In genomic region chr6:72374172-72374571, GRCh38 we compare ENCODE assay signal across 35 cellular contexts.
"Had no signal": no experiment of that assay in that cellular context is flagged by ENCODE, and none has a peak within 500 bp of the region (broad histone marks: within the 10 kb centered on the region; RNA-seq: fewer than 3 reads in every experiment).

No MANE protein-coding gene starts in this region.

- H3K9me3 Mint-ChIP-seq: activated CD4-positive, alpha-beta memory T cell treated with anti-CD3 and anti-CD28 coated beads for 36 hours; activated CD4-positive, alpha-beta T cell treated with anti-CD3 and anti-CD28 coated beads, Interleukin-2, amount 10 ng/mL, durations not matched to agents 24 days and 14 days; activated naive CD4-positive, alpha-beta T cell treated with anti-CD3 and anti-CD28 coated beads for 36 hours; activated naive CD4-positive, alpha-beta T cell treated with anti-CD3 and anti-CD28 coated beads, Interleukin-2, amount 50 U/mL, for 24 hours; activated naive CD8-positive, alpha-beta T cell treated with anti-CD3 and anti-CD28 coated beads for 36 hours; activated naive CD8-positive, alpha-beta T cell treated with anti-CD3 and anti-CD28 coated beads, Interleukin-2, amount 50 U/mL, for 24 hours; activated T-helper 1 cell treated with anti-CD3 and anti-CD28 coated beads, Interleukin-12 subunit alpha, Interleukin-12 subunit beta, Interleukin-2, Interleukin-4 antibody, amounts not matched to agents 30 ng/mL and 10 ng/mL and 1 ng/mL, durations not matched to agents 14 hours and 24 hours and 36 hours; activated T-helper 2 cell treated with anti-CD3 and anti-CD28 coated beads, Interferon-gamma antibody, Interleukin-2, Interleukin-4, amounts not matched to agents 10 μg/mL and 5 μg/mL and 100 μg/mL, durations not matched to agents 14 hours and 24 hours and 36 hours; effector memory CD8-positive, alpha-beta T cell; T-helper 1 cell treated with Interleukin-12 subunit alpha and Interleukin-12 subunit beta and Interleukin-4 antibody, amounts not matched to agents 30 μg/mL and 1 μg/mL, for 36 hours had no signal

- H3K4me1 Mint-ChIP-seq: activated CD4-positive, alpha-beta T cell treated with anti-CD3 and anti-CD28 coated beads for 36 hours; activated CD4-positive, alpha-beta T cell treated with anti-CD3 and anti-CD28 coated beads, Interleukin-2, amount 10 ng/mL, durations not matched to agents 24 days and 14 days; activated CD8-positive, alpha-beta memory T cell treated with anti-CD3 and anti-CD28 coated beads, Interleukin-2, amount 10 ng/mL, durations not matched to agents 7 days and 5 days; activated naive CD4-positive, alpha-beta T cell treated with anti-CD3 and anti-CD28 coated beads, Interleukin-2, amount 50 U/mL, for 24 hours; activated naive CD8-positive, alpha-beta T cell treated with anti-CD3 and anti-CD28 coated beads for 36 hours; activated naive CD8-positive, alpha-beta T cell treated with anti-CD3 and anti-CD28 coated beads, Interleukin-2, amount 50 U/mL, for 24 hours had no signal

- ATAC-seq: activated CD4-positive, alpha-beta T cell treated with anti-CD3 and anti-CD28 coated beads for 36 hours; activated CD8-positive, alpha-beta memory T cell treated with anti-CD3 and anti-CD28 coated beads, Interleukin-2, amount 10 ng/mL, durations not matched to agents 7 days and 5 days; activated CD8-positive, alpha-beta T cell treated with anti-CD3 and anti-CD28 coated beads, Interleukin-2, amount 10 ng/mL, durations not matched to agents 7 days and 5 days; activated naive CD8-positive, alpha-beta T cell treated with anti-CD3 and anti-CD28 coated beads, Interleukin-2, amount 50 U/mL, for 24 hours; body of pancreas; effector memory CD8-positive, alpha-beta T cell; foreskin keratinocyte; gastrocnemius medialis; heart left ventricle had no signal

- H3K27ac ChIP-seq: adrenal gland, body of pancreas, esophagus muscularis mucosa, foreskin keratinocyte, gastrocnemius medialis, heart left ventricle, WERI-Rb-1 had no signal

- DNase-seq: activated CD4-positive, alpha-beta memory T cell treated with anti-CD3 and anti-CD28 coated beads for 36 hours; activated CD4-positive, alpha-beta T cell treated with anti-CD3 and anti-CD28 coated beads for 36 hours; activated CD4-positive, alpha-beta T cell treated with anti-CD3 and anti-CD28 coated beads, Interleukin-2, amount 10 ng/mL, durations not matched to agents 24 days and 14 days; activated CD4-positive, CD25-positive, alpha-beta regulatory T cell; activated CD4-positive, CD25-positive, alpha-beta regulatory T cell treated with anti-CD3 and anti-CD28 coated beads, Interleukin-2, amount 50 U/mL, for 72 hours; activated CD8-positive, alpha-beta memory T cell treated with anti-CD3 and anti-CD28 coated beads, Interleukin-2, amount 10 ng/mL, durations not matched to agents 7 days and 5 days; activated CD8-positive, alpha-beta memory T cell treated with anti-CD3 and anti-CD28 coated beads, Interleukin-2, amount 50 U/mL, for 4 hours; activated CD8-positive, alpha-beta T cell treated with anti-CD3 and anti-CD28 coated beads, Interleukin-2, amount 10 ng/mL, durations not matched to agents 7 days and 5 days; activated effector memory CD4-positive, alpha-beta T cell treated with anti-CD3 and anti-CD28 coated beads, Interleukin-2, amount 50 U/mL, for 16 hours; activated naive CD4-positive, alpha-beta T cell treated with anti-CD3 and anti-CD28 coated beads for 36 hours; activated naive CD8-positive, alpha-beta T cell treated with anti-CD3 and anti-CD28 coated beads for 36 hours; activated naive CD8-positive, alpha-beta T cell treated with anti-CD3 and anti-CD28 coated beads, Interleukin-2, amount 50 U/mL, for 24 hours; activated T-cell treated with anti-CD3 and anti-CD28 coated beads, Interleukin-2, amount 50 U/mL, for 1 hour; activated T-cell treated with anti-CD3 and anti-CD28 coated beads, Interleukin-2, amount 50 U/mL, for 48 hours; adrenal gland; amygdala; aorta; body of pancreas; caudate nucleus; cortex of kidney; dermis blood vessel endothelial cell; effector CD4-positive, alpha-beta T cell; effector memory CD8-positive, alpha-beta T cell; erythroblast; foreskin keratinocyte; gastrocnemius medialis; heart left ventricle; T-helper 9 cell; WERI-Rb-1 had no signal

- H3K36me3 Mint-ChIP-seq: activated CD4-positive, alpha-beta memory T cell treated with anti-CD3 and anti-CD28 coated beads for 36 hours; activated CD8-positive, alpha-beta memory T cell treated with anti-CD3 and anti-CD28 coated beads, Interleukin-2, amount 10 ng/mL, durations not matched to agents 7 days and 5 days; activated naive CD4-positive, alpha-beta T cell treated with anti-CD3 and anti-CD28 coated beads, Interleukin-2, amount 50 U/mL, for 24 hours; activated naive CD8-positive, alpha-beta T cell treated with anti-CD3 and anti-CD28 coated beads for 36 hours had no signal

- H3K27me3 ChIP-seq: adrenal gland, body of pancreas, esophagus muscularis mucosa, foreskin keratinocyte, gastrocnemius medialis, heart left ventricle had no signal

- H3K36me3 ChIP-seq: adrenal gland, esophagus muscularis mucosa, gastrocnemius medialis, heart left ventricle, WERI-Rb-1 had no signal

- FAIRE-seq: colon had no signal

- H3K27ac Mint-ChIP-seq: activated CD4-positive, alpha-beta memory T cell treated with anti-CD3 and anti-CD28 coated beads for 36 hours; activated CD4-positive, alpha-beta T cell treated with anti-CD3 and anti-CD28 coated beads for 36 hours; activated CD4-positive, alpha-beta T cell treated with anti-CD3 and anti-CD28 coated beads, Interleukin-2, amount 10 ng/mL, durations not matched to agents 24 days and 14 days; activated CD8-positive, alpha-beta memory T cell treated with anti-CD3 and anti-CD28 coated beads, Interleukin-2, amount 10 ng/mL, durations not matched to agents 7 days and 5 days; activated CD8-positive, alpha-beta T cell treated with anti-CD3 and anti-CD28 coated beads, Interleukin-2, amount 10 ng/mL, durations not matched to agents 7 days and 5 days; activated naive CD4-positive, alpha-beta T cell treated with anti-CD3 and anti-CD28 coated beads for 36 hours; activated naive CD4-positive, alpha-beta T cell treated with anti-CD3 and anti-CD28 coated beads, Interleukin-2, amount 50 U/mL, for 24 hours; activated naive CD8-positive, alpha-beta T cell treated with anti-CD3 and anti-CD28 coated beads for 36 hours; activated naive CD8-positive, alpha-beta T cell treated with anti-CD3 and anti-CD28 coated beads, Interleukin-2, amount 50 U/mL, for 24 hours; activated T-helper 1 cell treated with anti-CD3 and anti-CD28 coated beads, Interleukin-12 subunit alpha, Interleukin-12 subunit beta, Interleukin-2, Interleukin-4 antibody, amounts not matched to agents 30 ng/mL and 10 ng/mL and 1 ng/mL, durations not matched to agents 14 hours and 24 hours and 36 hours; activated T-helper 2 cell treated with anti-CD3 and anti-CD28 coated beads, Interferon-gamma antibody, Interleukin-2, Interleukin-4, amounts not matched to agents 10 μg/mL and 5 μg/mL and 100 μg/mL, durations not matched to agents 14 hours and 24 hours and 36 hours; effector memory CD8-positive, alpha-beta T cell; T-helper 1 cell treated with Interleukin-12 subunit alpha and Interleukin-12 subunit beta and Interleukin-4 antibody, amounts not matched to agents 30 μg/mL and 1 μg/mL, for 36 hours had no signal

- H3K27me3 Mint-ChIP-seq: activated CD4-positive, alpha-beta memory T cell treated with anti-CD3 and anti-CD28 coated beads for 36 hours; activated CD4-positive, alpha-beta T cell treated with anti-CD3 and anti-CD28 coated beads for 36 hours; activated naive CD8-positive, alpha-beta T cell treated with anti-CD3 and anti-CD28 coated beads for 36 hours; effector memory CD8-positive, alpha-beta T cell had no signal

- H3K4me3 ChIP-seq: adrenal gland, body of pancreas, esophagus muscularis mucosa, gastrocnemius medialis, heart left ventricle had no signal

- H3K4me3 Mint-ChIP-seq: activated CD4-positive, alpha-beta memory T cell treated with anti-CD3 and anti-CD28 coated beads for 36 hours; activated CD4-positive, alpha-beta T cell treated with anti-CD3 and anti-CD28 coated beads for 36 hours; activated CD4-positive, alpha-beta T cell treated with anti-CD3 and anti-CD28 coated beads, Interleukin-2, amount 10 ng/mL, durations not matched to agents 24 days and 14 days; activated CD8-positive, alpha-beta memory T cell treated with anti-CD3 and anti-CD28 coated beads, Interleukin-2, amount 10 ng/mL, durations not matched to agents 7 days and 5 days; activated CD8-positive, alpha-beta T cell treated with anti-CD3 and anti-CD28 coated beads, Interleukin-2, amount 10 ng/mL, durations not matched to agents 7 days and 5 days; activated naive CD4-positive, alpha-beta T cell treated with anti-CD3 and anti-CD28 coated beads for 36 hours; activated naive CD4-positive, alpha-beta T cell treated with anti-CD3 and anti-CD28 coated beads, Interleukin-2, amount 50 U/mL, for 24 hours; activated naive CD8-positive, alpha-beta T cell treated with anti-CD3 and anti-CD28 coated beads for 36 hours; activated naive CD8-positive, alpha-beta T cell treated with anti-CD3 and anti-CD28 coated beads, Interleukin-2, amount 50 U/mL, for 24 hours; activated T-helper 1 cell treated with anti-CD3 and anti-CD28 coated beads, Interleukin-12 subunit alpha, Interleukin-12 subunit beta, Interleukin-2, Interleukin-4 antibody, amounts not matched to agents 30 ng/mL and 10 ng/mL and 1 ng/mL, durations not matched to agents 14 hours and 24 hours and 36 hours; effector memory CD8-positive, alpha-beta T cell; T-helper 1 cell treated with Interleukin-12 subunit alpha and Interleukin-12 subunit beta and Interleukin-4 antibody, amounts not matched to agents 30 μg/mL and 1 μg/mL, for 36 hours had no signal

- H3K4me1 ChIP-seq: adrenal gland, body of pancreas, foreskin keratinocyte, gastrocnemius medialis, heart left ventricle had no signal

- H3K9me3 ChIP-seq: adrenal gland, body of pancreas, esophagus muscularis mucosa, gastrocnemius medialis, heart left ventricle had no signal
